15 cellular contexts compared by ENCODE assay signal in genomic region chr7:105768898-105769507, GRCh38.
"Had no signal": no experiment of that assay in that cellular context is flagged by ENCODE, and none has a peak within 500 bp of the region (broad histone marks: within the 10 kb centered on the region; RNA-seq: fewer than 3 reads in every experiment).

No MANE protein-coding gene starts in this region.

- ATAC-seq: body of pancreas; effector memory CD8-positive, alpha-beta T cell; left ventricle myocardium superior; right cardiac atrium had no signal

- H3K9me3 ChIP-seq: body of pancreas, gastroesophageal sphincter, transverse colon had no signal

- DNase-seq: activated CD4-positive, alpha-beta T cell treated with anti-CD3 and anti-CD28 coated beads, Interleukin-2, amount 50 U/mL, for 1 hour; activated effector memory CD4-positive, alpha-beta T cell treated with Interleukin-2 at 50 U/mL for 16 hours; activated T-cell treated with anti-CD3 and anti-CD28 coated beads, Interleukin-2, amount 50 U/mL, for 1 hour; body of pancreas; effector memory CD8-positive, alpha-beta T cell; left ventricle myocardium superior; midbrain; nucleus accumbens; right cardiac atrium; substantia nigra; transverse colon had no signal

- FAIRE-seq: keratinocyte had no signal

- H3K27me3 ChIP-seq: body of pancreas, gastroesophageal sphincter, transverse colon had no signal

- H3K27ac ChIP-seq: body of pancreas, epithelial cell of prostate, transverse colon had no signal

- H3K4me3 ChIP-seq: body of pancreas, gastroesophageal sphincter, smooth muscle cell, transverse colon had no signal

- H3K4me1 ChIP-seq: body of pancreas had no signal

- H3K36me3 ChIP-seq: gastroesophageal sphincter, transverse colon had no signal
